In the genomic region with DNA sequence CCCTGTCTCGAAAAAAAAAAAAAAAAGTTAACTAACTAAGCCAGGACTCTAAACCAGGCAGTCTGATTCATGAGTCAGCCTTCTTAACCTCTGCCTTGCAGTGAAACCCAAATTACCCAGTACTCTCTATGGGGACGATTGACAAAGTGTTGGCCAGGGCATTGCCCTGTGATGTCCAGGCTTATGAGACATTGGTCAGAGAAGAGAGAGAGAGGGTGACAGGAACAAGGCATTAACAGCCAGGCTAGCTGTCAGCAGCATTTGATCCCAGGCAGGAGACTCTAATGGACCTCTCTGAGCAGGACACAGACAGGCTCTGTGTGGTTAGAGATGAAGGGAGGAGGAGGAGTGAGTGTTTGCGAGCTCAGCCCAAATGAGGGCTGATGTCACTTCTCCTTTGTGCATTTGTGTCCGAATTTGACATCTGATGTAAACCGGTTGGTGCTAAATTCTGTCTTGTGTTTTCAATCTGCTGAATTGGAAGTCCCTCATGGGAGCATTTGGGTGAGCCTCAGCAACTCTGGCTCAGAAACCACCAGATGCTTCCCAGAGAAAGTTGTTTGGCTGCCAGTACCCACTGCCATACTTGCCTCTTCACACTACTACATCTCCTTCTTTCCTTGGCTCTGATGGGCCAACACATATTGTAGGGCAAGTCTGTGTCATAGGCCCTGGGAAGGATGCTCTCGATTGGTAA, we compare ENCODE assay signal across 1 cellular context.
TF ChIP-seq lines count a peak whose summit lies in the region.

No MANE protein-coding gene starts in this region.

TF ChIP-seq in K562, 482 proteins besides CTCF, POLR2A, EP300 and RAD21 (continued from another document and continues in another):
- TF ChIP-seq E2F8 (IDR thresholded peaks at IDR 0.05; ENCODE audit: low read depth, partially characterized antibody) (no peak), ERF (CRISPR knock-in tag; IDR thresholded peaks at IDR 0.05) (0 out of 2 replicates have a peak, but pooled peaks have one; percentile 58), CBFB (CRISPR knock-in tag; IDR thresholded peaks at IDR 0.05) (no peak), HMG20A (CRISPR knock-in tag; conservative IDR thresholded peaks at IDR 0.05) (no peak), U2AF1 (optimal IDR thresholded peaks at IDR 0.05; ENCODE audit: low read depth, low read length) (no peak), CEBPB (tag; IDR thresholded peaks at IDR 0.05) (no peak), SAFB (IDR thresholded peaks at IDR 0.05; ENCODE audit: borderline replicate concordance, low read depth, low read length) (no peak), GTF2E2 (tag; IDR thresholded peaks at IDR 0.05) (no peak), MED1 (CRISPR knock-in tag; IDR thresholded peaks at IDR 0.05; ENCODE audit: borderline replicate concordance) (no peak), STAT5B (CRISPR knock-in tag; IDR thresholded peaks at IDR 0.05) (no peak), ZNF347 (CRISPR knock-in tag; IDR thresholded peaks at IDR 0.05; ENCODE audit: low read depth) (no peak), FOXK2 (conservative IDR thresholded peaks at IDR 0.05 in 1 of 2, IDR thresholded peaks at IDR 0.05 in 1 of 2; ENCODE audit: low read depth in 2 of 2) (no peak), MAFG (tag; conservative IDR thresholded peaks at IDR 0.05) (peak; percentile 32; the same call in 1 of the 2 replicates), TRIM28 (IDR thresholded peaks at IDR 0.05) (no peak), MAX (CRISPR knock-in tag; IDR thresholded peaks at IDR 0.05) (no peak), ZNF584 (CRISPR knock-in tag; IDR thresholded peaks at IDR 0.05; ENCODE audit: low read depth) (no peak), MEF2A (IDR thresholded peaks at IDR 0.05; ENCODE audit: control insufficient read depth, low read depth, low read length) (no peak), THRAP3 (IDR thresholded peaks at IDR 0.05; ENCODE audit: borderline replicate concordance) (no peak), SAP30 (IDR thresholded peaks at IDR 0.05; ENCODE audit: borderline replicate concordance, insufficient read depth, low read depth, low read length, poor library complexity, severe bottlenecking) (no peak), ZFPM2 (CRISPR knock-in tag; IDR thresholded peaks at IDR 0.05) (no peak), KDM2B (CRISPR knock-in tag; IDR thresholded peaks at IDR 0.05) (no peak), CHD1 (IDR thresholded peaks at IDR 0.05; ENCODE audit: low read length) (no peak), RBBP5 (IDR thresholded peaks at IDR 0.05; ENCODE audit: borderline replicate concordance, insufficient read depth, low read length, poor library complexity, severe bottlenecking) (no peak), FOSL1 (tag; conservative IDR thresholded peaks at IDR 0.05) (peak; percentile 62; the same call in 1 of the 2 replicates), ZNF583 (CRISPR knock-in tag; IDR thresholded peaks at IDR 0.05) (peak; percentile 78; the same call in 1 of the 2 replicates), ARID2 (IDR thresholded peaks at IDR 0.05) (no peak), ZNF592 (IDR thresholded peaks at IDR 0.05) (no peak; the same call in 1 of the 2 replicates), BRF2 (IDR thresholded peaks at IDR 0.05; ENCODE audit: borderline replicate concordance, insufficient read depth, insufficient read length) (no peak), ZNF311 (CRISPR knock-in tag; IDR thresholded peaks at IDR 0.05) (no peak), MEIS2 (IDR thresholded peaks at IDR 0.05; ENCODE audit: partially characterized antibody) (peak; percentile 53)
- TF ChIP-seq, protein P1, sequence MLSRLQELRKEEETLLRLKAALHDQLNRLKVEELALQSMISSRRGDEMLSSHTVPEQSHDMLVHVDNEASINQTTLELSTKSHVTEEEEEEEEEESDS (CRISPR knock-in tag; IDR thresholded peaks at IDR 0.05): no peak
- TF ChIP-seq, protein P2, sequence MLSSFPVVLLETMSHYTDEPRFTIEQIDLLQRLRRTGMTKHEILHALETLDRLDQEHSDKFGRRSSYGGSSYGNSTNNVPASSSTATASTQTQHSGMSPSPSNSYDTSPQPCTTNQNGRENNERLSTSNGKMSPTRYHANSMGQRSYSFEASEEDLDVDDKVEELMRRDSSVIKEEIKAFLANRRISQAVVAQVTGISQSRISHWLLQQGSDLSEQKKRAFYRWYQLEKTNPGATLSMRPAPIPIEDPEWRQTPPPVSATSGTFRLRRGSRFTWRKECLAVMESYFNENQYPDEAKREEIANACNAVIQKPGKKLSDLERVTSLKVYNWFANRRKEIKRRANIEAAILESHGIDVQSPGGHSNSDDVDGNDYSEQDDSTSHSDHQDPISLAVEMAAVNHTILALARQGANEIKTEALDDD (IDR thresholded peaks at IDR 0.05): peak; percentile 99
- TF ChIP-seq, protein P3, sequence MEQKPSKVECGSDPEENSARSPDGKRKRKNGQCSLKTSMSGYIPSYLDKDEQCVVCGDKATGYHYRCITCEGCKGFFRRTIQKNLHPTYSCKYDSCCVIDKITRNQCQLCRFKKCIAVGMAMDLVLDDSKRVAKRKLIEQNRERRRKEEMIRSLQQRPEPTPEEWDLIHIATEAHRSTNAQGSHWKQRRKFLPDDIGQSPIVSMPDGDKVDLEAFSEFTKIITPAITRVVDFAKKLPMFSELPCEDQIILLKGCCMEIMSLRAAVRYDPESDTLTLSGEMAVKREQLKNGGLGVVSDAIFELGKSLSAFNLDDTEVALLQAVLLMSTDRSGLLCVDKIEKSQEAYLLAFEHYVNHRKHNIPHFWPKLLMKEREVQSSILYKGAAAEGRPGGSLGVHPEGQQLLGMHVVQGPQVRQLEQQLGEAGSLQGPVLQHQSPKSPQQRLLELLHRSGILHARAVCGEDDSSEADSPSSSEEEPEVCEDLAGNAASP (IDR thresholded peaks at IDR 0.05): no peak
- TF ChIP-seq, protein P4, sequence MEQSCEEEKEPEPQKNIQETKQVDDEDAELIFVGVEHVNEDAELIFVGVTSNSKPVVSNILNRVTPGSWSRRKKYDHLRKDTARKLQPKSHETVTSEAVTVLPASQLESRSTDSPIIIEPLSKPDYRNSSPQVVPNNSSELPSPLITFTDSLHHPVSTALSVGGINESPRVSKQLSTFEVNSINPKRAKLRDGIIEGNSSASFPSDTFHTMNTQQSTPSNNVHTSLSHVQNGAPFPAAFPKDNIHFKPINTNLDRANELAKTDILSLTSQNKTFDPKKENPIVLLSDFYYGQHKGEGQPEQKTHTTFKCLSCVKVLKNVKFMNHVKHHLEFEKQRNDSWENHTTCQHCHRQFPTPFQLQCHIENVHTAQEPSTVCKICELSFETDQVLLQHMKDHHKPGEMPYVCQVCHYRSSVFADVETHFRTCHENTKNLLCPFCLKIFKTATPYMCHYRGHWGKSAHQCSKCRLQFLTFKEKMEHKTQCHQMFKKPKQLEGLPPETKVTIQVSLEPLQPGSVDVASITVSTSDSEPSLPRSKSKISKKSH (CRISPR knock-in tag; IDR thresholded peaks at IDR 0.05): no peak
- TF ChIP-seq, protein P5, sequence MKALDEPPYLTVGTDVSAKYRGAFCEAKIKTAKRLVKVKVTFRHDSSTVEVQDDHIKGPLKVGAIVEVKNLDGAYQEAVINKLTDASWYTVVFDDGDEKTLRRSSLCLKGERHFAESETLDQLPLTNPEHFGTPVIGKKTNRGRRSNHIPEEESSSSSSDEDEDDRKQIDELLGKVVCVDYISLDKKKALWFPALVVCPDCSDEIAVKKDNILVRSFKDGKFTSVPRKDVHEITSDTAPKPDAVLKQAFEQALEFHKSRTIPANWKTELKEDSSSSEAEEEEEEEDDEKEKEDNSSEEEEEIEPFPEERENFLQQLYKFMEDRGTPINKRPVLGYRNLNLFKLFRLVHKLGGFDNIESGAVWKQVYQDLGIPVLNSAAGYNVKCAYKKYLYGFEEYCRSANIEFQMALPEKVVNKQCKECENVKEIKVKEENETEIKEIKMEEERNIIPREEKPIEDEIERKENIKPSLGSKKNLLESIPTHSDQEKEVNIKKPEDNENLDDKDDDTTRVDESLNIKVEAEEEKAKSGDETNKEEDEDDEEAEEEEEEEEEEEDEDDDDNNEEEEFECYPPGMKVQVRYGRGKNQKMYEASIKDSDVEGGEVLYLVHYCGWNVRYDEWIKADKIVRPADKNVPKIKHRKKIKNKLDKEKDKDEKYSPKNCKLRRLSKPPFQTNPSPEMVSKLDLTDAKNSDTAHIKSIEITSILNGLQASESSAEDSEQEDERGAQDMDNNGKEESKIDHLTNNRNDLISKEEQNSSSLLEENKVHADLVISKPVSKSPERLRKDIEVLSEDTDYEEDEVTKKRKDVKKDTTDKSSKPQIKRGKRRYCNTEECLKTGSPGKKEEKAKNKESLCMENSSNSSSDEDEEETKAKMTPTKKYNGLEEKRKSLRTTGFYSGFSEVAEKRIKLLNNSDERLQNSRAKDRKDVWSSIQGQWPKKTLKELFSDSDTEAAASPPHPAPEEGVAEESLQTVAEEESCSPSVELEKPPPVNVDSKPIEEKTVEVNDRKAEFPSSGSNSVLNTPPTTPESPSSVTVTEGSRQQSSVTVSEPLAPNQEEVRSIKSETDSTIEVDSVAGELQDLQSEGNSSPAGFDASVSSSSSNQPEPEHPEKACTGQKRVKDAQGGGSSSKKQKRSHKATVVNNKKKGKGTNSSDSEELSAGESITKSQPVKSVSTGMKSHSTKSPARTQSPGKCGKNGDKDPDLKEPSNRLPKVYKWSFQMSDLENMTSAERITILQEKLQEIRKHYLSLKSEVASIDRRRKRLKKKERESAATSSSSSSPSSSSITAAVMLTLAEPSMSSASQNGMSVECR (CRISPR knock-in tag; IDR thresholded peaks at IDR 0.05): no peak
